ENCODE assay signal across 1 cellular context in the genomic region with DNA sequence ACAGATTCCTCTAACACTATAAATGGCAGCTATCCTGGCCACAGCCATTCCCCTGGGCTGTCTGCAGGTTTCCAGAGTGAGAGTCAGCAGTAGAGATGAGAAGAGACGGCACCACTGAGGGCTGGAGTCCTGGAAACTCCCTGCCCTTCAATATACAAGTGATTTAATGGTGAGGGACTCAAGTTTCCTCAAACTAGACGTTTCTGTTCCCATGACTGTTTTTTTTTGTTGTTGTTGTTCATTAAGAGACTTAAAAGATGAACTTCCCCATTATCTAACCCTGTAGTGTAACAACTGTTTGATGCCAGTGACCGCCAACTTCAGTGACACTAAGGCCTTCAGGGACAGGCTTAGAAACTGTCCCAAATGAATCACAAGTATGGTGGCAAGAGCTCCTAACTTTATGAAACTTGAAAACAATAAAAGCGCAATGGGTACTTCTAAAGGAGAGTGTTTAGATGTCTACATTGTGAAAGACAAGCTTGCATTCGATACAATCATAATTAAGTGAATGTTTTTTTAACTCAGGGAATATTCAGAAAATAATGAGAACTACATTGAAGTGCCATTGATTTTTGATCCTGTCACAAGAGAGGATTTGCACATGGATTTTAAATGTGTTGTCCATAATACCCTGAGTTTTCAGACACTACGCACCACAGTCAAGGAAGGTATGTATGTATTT.
TF ChIP-seq lines count a peak whose summit lies in the region.

No MANE protein-coding gene starts in this region.

TF ChIP-seq in GM12878, 131 proteins besides CTCF, POLR2A, EP300 and RAD21 (continued from another document and continues in another):
- TF ChIP-seq, protein P1, sequence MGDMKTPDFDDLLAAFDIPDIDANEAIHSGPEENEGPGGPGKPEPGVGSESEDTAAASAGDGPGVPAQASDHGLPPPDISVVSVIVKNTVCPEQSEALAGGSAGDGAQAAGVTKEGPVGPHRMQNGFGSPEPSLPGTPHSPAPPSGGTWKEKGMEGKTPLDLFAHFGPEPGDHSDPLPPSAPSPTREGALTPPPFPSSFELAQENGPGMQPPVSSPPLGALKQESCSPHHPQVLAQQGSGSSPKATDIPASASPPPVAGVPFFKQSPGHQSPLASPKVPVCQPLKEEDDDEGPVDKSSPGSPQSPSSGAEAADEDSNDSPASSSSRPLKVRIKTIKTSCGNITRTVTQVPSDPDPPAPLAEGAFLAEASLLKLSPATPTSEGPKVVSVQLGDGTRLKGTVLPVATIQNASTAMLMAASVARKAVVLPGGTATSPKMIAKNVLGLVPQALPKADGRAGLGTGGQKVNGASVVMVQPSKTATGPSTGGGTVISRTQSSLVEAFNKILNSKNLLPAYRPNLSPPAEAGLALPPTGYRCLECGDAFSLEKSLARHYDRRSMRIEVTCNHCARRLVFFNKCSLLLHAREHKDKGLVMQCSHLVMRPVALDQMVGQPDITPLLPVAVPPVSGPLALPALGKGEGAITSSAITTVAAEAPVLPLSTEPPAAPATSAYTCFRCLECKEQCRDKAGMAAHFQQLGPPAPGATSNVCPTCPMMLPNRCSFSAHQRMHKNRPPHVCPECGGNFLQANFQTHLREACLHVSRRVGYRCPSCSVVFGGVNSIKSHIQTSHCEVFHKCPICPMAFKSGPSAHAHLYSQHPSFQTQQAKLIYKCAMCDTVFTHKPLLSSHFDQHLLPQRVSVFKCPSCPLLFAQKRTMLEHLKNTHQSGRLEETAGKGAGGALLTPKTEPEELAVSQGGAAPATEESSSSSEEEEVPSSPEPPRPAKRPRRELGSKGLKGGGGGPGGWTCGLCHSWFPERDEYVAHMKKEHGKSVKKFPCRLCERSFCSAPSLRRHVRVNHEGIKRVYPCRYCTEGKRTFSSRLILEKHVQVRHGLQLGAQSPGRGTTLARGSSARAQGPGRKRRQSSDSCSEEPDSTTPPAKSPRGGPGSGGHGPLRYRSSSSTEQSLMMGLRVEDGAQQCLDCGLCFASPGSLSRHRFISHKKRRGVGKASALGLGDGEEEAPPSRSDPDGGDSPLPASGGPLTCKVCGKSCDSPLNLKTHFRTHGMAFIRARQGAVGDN (IDR thresholded peaks at IDR 0.05), result peak; percentile 92
- TF ChIP-seq, protein P2, sequence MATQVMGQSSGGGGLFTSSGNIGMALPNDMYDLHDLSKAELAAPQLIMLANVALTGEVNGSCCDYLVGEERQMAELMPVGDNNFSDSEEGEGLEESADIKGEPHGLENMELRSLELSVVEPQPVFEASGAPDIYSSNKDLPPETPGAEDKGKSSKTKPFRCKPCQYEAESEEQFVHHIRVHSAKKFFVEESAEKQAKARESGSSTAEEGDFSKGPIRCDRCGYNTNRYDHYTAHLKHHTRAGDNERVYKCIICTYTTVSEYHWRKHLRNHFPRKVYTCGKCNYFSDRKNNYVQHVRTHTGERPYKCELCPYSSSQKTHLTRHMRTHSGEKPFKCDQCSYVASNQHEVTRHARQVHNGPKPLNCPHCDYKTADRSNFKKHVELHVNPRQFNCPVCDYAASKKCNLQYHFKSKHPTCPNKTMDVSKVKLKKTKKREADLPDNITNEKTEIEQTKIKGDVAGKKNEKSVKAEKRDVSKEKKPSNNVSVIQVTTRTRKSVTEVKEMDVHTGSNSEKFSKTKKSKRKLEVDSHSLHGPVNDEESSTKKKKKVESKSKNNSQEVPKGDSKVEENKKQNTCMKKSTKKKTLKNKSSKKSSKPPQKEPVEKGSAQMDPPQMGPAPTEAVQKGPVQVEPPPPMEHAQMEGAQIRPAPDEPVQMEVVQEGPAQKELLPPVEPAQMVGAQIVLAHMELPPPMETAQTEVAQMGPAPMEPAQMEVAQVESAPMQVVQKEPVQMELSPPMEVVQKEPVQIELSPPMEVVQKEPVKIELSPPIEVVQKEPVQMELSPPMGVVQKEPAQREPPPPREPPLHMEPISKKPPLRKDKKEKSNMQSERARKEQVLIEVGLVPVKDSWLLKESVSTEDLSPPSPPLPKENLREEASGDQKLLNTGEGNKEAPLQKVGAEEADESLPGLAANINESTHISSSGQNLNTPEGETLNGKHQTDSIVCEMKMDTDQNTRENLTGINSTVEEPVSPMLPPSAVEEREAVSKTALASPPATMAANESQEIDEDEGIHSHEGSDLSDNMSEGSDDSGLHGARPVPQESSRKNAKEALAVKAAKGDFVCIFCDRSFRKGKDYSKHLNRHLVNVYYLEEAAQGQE (IDR thresholded peaks at IDR 0.05; ENCODE audit: low read depth, low read length), result no peak
- TF ChIP-seq MEF2A (IDR thresholded peaks at IDR 0.05; ENCODE audit: insufficient read depth, low read depth, low read length), result no peak
- peak; percentile 54 for TF ChIP-seq BCL11A (IDR thresholded peaks at IDR 0.05; ENCODE audit: low read depth, low read length)
- TF ChIP-seq, protein P3, sequence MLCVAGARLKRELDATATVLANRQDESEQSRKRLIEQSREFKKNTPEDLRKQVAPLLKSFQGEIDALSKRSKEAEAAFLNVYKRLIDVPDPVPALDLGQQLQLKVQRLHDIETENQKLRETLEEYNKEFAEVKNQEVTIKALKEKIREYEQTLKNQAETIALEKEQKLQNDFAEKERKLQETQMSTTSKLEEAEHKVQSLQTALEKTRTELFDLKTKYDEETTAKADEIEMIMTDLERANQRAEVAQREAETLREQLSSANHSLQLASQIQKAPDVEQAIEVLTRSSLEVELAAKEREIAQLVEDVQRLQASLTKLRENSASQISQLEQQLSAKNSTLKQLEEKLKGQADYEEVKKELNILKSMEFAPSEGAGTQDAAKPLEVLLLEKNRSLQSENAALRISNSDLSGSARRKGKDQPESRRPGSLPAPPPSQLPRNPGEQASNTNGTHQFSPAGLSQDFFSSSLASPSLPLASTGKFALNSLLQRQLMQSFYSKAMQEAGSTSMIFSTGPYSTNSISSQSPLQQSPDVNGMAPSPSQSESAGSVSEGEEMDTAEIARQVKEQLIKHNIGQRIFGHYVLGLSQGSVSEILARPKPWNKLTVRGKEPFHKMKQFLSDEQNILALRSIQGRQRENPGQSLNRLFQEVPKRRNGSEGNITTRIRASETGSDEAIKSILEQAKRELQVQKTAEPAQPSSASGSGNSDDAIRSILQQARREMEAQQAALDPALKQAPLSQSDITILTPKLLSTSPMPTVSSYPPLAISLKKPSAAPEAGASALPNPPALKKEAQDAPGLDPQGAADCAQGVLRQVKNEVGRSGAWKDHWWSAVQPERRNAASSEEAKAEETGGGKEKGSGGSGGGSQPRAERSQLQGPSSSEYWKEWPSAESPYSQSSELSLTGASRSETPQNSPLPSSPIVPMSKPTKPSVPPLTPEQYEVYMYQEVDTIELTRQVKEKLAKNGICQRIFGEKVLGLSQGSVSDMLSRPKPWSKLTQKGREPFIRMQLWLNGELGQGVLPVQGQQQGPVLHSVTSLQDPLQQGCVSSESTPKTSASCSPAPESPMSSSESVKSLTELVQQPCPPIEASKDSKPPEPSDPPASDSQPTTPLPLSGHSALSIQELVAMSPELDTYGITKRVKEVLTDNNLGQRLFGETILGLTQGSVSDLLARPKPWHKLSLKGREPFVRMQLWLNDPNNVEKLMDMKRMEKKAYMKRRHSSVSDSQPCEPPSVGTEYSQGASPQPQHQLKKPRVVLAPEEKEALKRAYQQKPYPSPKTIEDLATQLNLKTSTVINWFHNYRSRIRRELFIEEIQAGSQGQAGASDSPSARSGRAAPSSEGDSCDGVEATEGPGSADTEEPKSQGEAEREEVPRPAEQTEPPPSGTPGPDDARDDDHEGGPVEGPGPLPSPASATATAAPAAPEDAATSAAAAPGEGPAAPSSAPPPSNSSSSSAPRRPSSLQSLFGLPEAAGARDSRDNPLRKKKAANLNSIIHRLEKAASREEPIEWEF (IDR thresholded peaks at IDR 0.05; ENCODE audit: insufficient replicate concordance, low read depth, low read length), result peak; percentile 91
- peak; percentile 71 to 80; a peak in 3 of 4 replicates for TF ChIP-seq IKZF2 (IDR thresholded peaks at IDR 0.05)
- TF ChIP-seq, protein P4, sequence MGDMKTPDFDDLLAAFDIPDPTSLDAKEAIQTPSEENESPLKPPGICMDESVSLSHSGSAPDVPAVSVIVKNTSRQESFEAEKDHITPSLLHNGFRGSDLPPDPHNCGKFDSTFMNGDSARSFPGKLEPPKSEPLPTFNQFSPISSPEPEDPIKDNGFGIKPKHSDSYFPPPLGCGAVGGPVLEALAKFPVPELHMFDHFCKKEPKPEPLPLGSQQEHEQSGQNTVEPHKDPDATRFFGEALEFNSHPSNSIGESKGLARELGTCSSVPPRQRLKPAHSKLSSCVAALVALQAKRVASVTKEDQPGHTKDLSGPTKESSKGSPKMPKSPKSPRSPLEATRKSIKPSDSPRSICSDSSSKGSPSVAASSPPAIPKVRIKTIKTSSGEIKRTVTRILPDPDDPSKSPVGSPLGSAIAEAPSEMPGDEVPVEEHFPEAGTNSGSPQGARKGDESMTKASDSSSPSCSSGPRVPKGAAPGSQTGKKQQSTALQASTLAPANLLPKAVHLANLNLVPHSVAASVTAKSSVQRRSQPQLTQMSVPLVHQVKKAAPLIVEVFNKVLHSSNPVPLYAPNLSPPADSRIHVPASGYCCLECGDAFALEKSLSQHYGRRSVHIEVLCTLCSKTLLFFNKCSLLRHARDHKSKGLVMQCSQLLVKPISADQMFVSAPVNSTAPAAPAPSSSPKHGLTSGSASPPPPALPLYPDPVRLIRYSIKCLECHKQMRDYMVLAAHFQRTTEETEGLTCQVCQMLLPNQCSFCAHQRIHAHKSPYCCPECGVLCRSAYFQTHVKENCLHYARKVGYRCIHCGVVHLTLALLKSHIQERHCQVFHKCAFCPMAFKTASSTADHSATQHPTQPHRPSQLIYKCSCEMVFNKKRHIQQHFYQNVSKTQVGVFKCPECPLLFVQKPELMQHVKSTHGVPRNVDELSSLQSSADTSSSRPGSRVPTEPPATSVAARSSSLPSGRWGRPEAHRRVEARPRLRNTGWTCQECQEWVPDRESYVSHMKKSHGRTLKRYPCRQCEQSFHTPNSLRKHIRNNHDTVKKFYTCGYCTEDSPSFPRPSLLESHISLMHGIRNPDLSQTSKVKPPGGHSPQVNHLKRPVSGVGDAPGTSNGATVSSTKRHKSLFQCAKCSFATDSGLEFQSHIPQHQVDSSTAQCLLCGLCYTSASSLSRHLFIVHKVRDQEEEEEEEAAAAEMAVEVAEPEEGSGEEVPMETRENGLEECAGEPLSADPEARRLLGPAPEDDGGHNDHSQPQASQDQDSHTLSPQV (IDR thresholded peaks at IDR 0.05), result peak; percentile 91
- peak; percentile 70; the same call in 1 of the 2 replicates for TF ChIP-seq NR2F1 (conservative IDR thresholded peaks at IDR 0.05)
- TF ChIP-seq ZSCAN29 (IDR thresholded peaks at IDR 0.05), result no peak
- TF ChIP-seq, protein P5, sequence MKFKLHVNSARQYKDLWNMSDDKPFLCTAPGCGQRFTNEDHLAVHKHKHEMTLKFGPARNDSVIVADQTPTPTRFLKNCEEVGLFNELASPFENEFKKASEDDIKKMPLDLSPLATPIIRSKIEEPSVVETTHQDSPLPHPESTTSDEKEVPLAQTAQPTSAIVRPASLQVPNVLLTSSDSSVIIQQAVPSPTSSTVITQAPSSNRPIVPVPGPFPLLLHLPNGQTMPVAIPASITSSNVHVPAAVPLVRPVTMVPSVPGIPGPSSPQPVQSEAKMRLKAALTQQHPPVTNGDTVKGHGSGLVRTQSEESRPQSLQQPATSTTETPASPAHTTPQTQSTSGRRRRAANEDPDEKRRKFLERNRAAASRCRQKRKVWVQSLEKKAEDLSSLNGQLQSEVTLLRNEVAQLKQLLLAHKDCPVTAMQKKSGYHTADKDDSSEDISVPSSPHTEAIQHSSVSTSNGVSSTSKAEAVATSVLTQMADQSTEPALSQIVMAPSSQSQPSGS (IDR thresholded peaks at IDR 0.05; ENCODE audit: low read length), result peak; percentile 46; the same call in 1 of the 2 replicates
- peak; percentile 23; the same call in 1 of the 2 replicates for TF ChIP-seq RAD51 (IDR thresholded peaks at IDR 0.05)
- TF ChIP-seq MYB (IDR thresholded peaks at IDR 0.05; ENCODE audit: borderline replicate concordance, low read depth, low read length), result peak; percentile 70; the same call in 1 of the 2 replicates
- TF ChIP-seq SMARCA5 (IDR thresholded peaks at IDR 0.05), result 0 out of 2 replicates have a peak, but pooled peaks have one; percentile 46
- TF ChIP-seq, protein P6, sequence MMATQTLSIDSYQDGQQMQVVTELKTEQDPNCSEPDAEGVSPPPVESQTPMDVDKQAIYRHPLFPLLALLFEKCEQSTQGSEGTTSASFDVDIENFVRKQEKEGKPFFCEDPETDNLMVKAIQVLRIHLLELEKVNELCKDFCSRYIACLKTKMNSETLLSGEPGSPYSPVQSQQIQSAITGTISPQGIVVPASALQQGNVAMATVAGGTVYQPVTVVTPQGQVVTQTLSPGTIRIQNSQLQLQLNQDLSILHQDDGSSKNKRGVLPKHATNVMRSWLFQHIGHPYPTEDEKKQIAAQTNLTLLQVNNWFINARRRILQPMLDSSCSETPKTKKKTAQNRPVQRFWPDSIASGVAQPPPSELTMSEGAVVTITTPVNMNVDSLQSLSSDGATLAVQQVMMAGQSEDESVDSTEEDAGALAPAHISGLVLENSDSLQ (IDR thresholded peaks at IDR 0.05), result peak; percentile 39
- peak; percentile 86 for TF ChIP-seq MTA2 (IDR thresholded peaks at IDR 0.05; ENCODE audit: low read depth)
- TF ChIP-seq, protein P7, sequence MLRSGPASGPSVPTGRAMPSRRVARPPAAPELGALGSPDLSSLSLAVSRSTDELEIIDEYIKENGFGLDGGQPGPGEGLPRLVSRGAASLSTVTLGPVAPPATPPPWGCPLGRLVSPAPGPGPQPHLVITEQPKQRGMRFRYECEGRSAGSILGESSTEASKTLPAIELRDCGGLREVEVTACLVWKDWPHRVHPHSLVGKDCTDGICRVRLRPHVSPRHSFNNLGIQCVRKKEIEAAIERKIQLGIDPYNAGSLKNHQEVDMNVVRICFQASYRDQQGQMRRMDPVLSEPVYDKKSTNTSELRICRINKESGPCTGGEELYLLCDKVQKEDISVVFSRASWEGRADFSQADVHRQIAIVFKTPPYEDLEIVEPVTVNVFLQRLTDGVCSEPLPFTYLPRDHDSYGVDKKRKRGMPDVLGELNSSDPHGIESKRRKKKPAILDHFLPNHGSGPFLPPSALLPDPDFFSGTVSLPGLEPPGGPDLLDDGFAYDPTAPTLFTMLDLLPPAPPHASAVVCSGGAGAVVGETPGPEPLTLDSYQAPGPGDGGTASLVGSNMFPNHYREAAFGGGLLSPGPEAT (IDR thresholded peaks at IDR 0.05; ENCODE audit: low read depth), result peak; percentile 98
- TF ChIP-seq PAX8 (IDR thresholded peaks at IDR 0.05), result peak; percentile 72; the same call in 1 of the 2 replicates
- TF ChIP-seq NBN (IDR thresholded peaks at IDR 0.05), result 0 out of 2 replicates have a peak, but pooled peaks have one; percentile 39
- TF ChIP-seq DPF2 (IDR thresholded peaks at IDR 0.05), result 0 out of 2 replicates have a peak, but pooled peaks have one; percentile 14
- TF ChIP-seq STAT3 (IDR thresholded peaks at IDR 0.05; ENCODE audit: low read depth, low read length), result 0 out of 2 replicates have a peak, but pooled peaks have one; percentile 59
- TF ChIP-seq ZNF384 (IDR thresholded peaks at IDR 0.05; ENCODE audit: borderline replicate concordance, low read depth, low read length), result peak; percentile 67; the same call in 1 of the 2 replicates
- no peak for TF ChIP-seq NFIC (IDR thresholded peaks at IDR 0.05; ENCODE audit: low read depth, low read length)
- TF ChIP-seq SMAD1 (IDR thresholded peaks at IDR 0.05; ENCODE audit: low read depth, partially characterized antibody), result peak; percentile 80
- TF ChIP-seq SREBF1 (IDR thresholded peaks at IDR 0.05; ENCODE audit: low read length), result no peak
- TF ChIP-seq SMC3 (IDR thresholded peaks at IDR 0.05; ENCODE audit: borderline replicate concordance, low read length), result peak; percentile 32; the same call in 1 of the 2 replicates
- peak; percentile 19; the same call in 1 of the 2 replicates for TF ChIP-seq TBL1XR1 (IDR thresholded peaks at IDR 0.05; ENCODE audit: low read depth, low read length)
- peak; percentile 26 to 53; a peak in 2 of 4 replicates for TF ChIP-seq BHLHE40 (IDR thresholded peaks at IDR 0.05; ENCODE audit: borderline replicate concordance in 1 of 2, low read depth in 2 of 2, low read length in 1 of 2)
- TF ChIP-seq POU2F2 (IDR thresholded peaks at IDR 0.05; ENCODE audit: borderline replicate concordance, low read depth, low read length), result peak; percentile 37; the same call in 1 of the 3 replicates
- TF ChIP-seq SREBF2 (IDR thresholded peaks at IDR 0.05; ENCODE audit: low read length), result no peak
- TF ChIP-seq SRF (IDR thresholded peaks at IDR 0.05; ENCODE audit: low read depth in 2 of 2, low read length in 2 of 2), result no peak
- peak; percentile 92 for TF ChIP-seq MEF2B (IDR thresholded peaks at IDR 0.05; ENCODE audit: partially characterized antibody, poor library complexity, severe bottlenecking)
